In the genomic region with DNA sequence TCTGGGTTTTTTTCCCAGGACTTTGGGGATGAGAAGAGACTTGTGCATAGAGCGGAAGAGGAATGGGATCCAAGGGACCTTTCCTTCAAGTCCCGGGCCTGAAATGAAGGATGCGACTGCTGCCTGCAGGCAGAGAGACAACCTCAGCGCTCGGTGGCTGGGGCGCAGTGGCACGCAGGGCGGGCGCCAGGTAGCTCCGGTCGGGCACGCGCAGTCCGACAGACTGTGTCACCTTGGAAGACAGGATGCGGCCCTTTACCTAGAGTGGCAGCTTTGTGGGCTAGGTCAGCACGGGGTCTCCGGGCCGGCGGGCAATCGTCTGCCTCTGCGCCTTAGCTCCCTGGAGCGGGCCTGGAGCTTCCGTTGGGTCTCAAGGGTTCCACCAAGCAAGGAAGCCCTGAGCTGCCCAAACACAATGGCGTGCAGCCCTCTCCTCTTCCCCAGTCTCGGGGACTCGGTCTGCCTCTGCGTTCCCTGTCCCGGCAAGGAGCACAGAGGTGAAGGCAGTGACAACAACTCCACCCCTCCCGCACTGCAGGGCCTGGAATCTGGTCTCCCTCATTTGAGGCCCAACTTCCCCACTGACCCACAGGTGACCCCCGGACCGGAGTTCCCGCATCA, we compare ENCODE assay signal across 2 cellular contexts.
TF ChIP-seq lines count a peak whose summit lies in the region.

No MANE protein-coding gene starts in this region.

TF ChIP-seq in SK-N-SH, 30 proteins besides CTCF, POLR2A, EP300 and RAD21:
- TF ChIP-seq TEAD4 (IDR thresholded peaks at IDR 0.05; ENCODE audit: borderline replicate concordance, insufficient read depth) = no peak
- TF ChIP-seq FOSL2 (IDR thresholded peaks at IDR 0.05; ENCODE audit: borderline replicate concordance, low read depth) = no peak
- TF ChIP-seq YY1 (IDR thresholded peaks at IDR 0.05; ENCODE audit: low read depth) = no peak
- TF ChIP-seq, protein P1, sequence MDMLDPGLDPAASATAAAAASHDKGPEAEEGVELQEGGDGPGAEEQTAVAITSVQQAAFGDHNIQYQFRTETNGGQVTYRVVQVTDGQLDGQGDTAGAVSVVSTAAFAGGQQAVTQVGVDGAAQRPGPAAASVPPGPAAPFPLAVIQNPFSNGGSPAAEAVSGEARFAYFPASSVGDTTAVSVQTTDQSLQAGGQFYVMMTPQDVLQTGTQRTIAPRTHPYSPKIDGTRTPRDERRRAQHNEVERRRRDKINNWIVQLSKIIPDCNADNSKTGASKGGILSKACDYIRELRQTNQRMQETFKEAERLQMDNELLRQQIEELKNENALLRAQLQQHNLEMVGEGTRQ (IDR thresholded peaks at IDR 0.05; ENCODE audit: borderline replicate concordance, low read depth, low read length) = no peak
- TF ChIP-seq, protein P2, sequence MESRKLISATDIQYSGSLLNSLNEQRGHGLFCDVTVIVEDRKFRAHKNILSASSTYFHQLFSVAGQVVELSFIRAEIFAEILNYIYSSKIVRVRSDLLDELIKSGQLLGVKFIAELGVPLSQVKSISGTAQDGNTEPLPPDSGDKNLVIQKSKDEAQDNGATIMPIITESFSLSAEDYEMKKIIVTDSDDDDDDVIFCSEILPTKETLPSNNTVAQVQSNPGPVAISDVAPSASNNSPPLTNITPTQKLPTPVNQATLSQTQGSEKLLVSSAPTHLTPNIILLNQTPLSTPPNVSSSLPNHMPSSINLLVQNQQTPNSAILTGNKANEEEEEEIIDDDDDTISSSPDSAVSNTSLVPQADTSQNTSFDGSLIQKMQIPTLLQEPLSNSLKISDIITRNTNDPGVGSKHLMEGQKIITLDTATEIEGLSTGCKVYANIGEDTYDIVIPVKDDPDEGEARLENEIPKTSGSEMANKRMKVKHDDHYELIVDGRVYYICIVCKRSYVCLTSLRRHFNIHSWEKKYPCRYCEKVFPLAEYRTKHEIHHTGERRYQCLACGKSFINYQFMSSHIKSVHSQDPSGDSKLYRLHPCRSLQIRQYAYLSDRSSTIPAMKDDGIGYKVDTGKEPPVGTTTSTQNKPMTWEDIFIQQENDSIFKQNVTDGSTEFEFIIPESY (IDR thresholded peaks at IDR 0.05; ENCODE audit: borderline replicate concordance, low read depth) = no peak
- TF ChIP-seq GATA2 (CRISPR knock-in tag; IDR thresholded peaks at IDR 0.05) = no peak
- no peak for TF ChIP-seq EZH2phosphoT487 (IDR thresholded peaks at IDR 0.05; ENCODE audit: borderline replicate concordance, low read depth)
- TF ChIP-seq SIN3A (IDR thresholded peaks at IDR 0.05; ENCODE audit: borderline replicate concordance, low read depth, low read length) = no peak
- TF ChIP-seq TAF1 (IDR thresholded peaks at IDR 0.05; ENCODE audit: borderline replicate concordance, low read depth, low read length) = no peak
- TF ChIP-seq, protein P3, sequence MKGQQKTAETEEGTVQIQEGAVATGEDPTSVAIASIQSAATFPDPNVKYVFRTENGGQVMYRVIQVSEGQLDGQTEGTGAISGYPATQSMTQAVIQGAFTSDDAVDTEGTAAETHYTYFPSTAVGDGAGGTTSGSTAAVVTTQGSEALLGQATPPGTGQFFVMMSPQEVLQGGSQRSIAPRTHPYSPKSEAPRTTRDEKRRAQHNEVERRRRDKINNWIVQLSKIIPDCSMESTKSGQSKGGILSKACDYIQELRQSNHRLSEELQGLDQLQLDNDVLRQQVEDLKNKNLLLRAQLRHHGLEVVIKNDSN (IDR thresholded peaks at IDR 0.05; ENCODE audit: borderline replicate concordance, low read depth) = no peak
- no peak for TF ChIP-seq FOXJ3 (CRISPR knock-in tag; IDR thresholded peaks at IDR 0.05)
- TF ChIP-seq ELF1 (IDR thresholded peaks at IDR 0.05) = no peak
- TF ChIP-seq, protein P4, sequence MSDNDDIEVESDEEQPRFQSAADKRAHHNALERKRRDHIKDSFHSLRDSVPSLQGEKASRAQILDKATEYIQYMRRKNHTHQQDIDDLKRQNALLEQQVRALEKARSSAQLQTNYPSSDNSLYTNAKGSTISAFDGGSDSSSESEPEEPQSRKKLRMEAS (IDR thresholded peaks at IDR 0.05; ENCODE audit: low read depth) = no peak
- TF ChIP-seq POLR2AphosphoS5 (IDR thresholded peaks at IDR 0.05; ENCODE audit: low read depth, low read length) = no peak
- TF ChIP-seq, protein P5, sequence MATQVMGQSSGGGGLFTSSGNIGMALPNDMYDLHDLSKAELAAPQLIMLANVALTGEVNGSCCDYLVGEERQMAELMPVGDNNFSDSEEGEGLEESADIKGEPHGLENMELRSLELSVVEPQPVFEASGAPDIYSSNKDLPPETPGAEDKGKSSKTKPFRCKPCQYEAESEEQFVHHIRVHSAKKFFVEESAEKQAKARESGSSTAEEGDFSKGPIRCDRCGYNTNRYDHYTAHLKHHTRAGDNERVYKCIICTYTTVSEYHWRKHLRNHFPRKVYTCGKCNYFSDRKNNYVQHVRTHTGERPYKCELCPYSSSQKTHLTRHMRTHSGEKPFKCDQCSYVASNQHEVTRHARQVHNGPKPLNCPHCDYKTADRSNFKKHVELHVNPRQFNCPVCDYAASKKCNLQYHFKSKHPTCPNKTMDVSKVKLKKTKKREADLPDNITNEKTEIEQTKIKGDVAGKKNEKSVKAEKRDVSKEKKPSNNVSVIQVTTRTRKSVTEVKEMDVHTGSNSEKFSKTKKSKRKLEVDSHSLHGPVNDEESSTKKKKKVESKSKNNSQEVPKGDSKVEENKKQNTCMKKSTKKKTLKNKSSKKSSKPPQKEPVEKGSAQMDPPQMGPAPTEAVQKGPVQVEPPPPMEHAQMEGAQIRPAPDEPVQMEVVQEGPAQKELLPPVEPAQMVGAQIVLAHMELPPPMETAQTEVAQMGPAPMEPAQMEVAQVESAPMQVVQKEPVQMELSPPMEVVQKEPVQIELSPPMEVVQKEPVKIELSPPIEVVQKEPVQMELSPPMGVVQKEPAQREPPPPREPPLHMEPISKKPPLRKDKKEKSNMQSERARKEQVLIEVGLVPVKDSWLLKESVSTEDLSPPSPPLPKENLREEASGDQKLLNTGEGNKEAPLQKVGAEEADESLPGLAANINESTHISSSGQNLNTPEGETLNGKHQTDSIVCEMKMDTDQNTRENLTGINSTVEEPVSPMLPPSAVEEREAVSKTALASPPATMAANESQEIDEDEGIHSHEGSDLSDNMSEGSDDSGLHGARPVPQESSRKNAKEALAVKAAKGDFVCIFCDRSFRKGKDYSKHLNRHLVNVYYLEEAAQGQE (IDR thresholded peaks at IDR 0.05; ENCODE audit: low read depth, low read length) = no peak
- TF ChIP-seq, protein P6, sequence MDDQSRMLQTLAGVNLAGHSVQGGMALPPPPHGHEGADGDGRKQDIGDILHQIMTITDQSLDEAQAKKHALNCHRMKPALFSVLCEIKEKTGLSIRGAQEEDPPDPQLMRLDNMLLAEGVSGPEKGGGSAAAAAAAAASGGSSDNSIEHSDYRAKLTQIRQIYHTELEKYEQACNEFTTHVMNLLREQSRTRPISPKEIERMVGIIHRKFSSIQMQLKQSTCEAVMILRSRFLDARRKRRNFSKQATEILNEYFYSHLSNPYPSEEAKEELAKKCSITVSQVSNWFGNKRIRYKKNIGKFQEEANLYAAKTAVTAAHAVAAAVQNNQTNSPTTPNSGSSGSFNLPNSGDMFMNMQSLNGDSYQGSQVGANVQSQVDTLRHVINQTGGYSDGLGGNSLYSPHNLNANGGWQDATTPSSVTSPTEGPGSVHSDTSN (IDR thresholded peaks at IDR 0.05) = no peak
- no peak for TF ChIP-seq FOXM1 (IDR thresholded peaks at IDR 0.05; ENCODE audit: low read depth)
- TF ChIP-seq CHD2 (IDR thresholded peaks at IDR 0.05; ENCODE audit: low read length, partially characterized antibody) = no peak
- TF ChIP-seq RFX5 (IDR thresholded peaks at IDR 0.05; ENCODE audit: low read length) = no peak

TF ChIP-seq in SK-N-SH treated with all-trans-retinoic acid at 6 μM for 48 hours, 23 proteins besides CTCF, POLR2A, EP300 and RAD21 (continued from another document):
- TF ChIP-seq ZNF565 (CRISPR knock-in tag; conservative IDR thresholded peaks at IDR 0.05; ENCODE audit: low read depth) (no peak), TCF4 (CRISPR knock-in tag; IDR thresholded peaks at IDR 0.05; ENCODE audit: borderline replicate concordance) (no peak), SNAI2 (CRISPR knock-in tag; IDR thresholded peaks at IDR 0.05) (no peak), ZFP30 (CRISPR knock-in tag; IDR thresholded peaks at IDR 0.05) (no peak), ZFP3 (CRISPR knock-in tag; IDR thresholded peaks at IDR 0.05) (no peak), GLIS3 (CRISPR knock-in tag; IDR thresholded peaks at IDR 0.05) (no peak), PPARA (CRISPR knock-in tag; IDR thresholded peaks at IDR 0.05; ENCODE audit: borderline replicate concordance) (no peak), ISL1 (CRISPR knock-in tag; IDR thresholded peaks at IDR 0.05) (no peak), OSR1 (CRISPR knock-in tag; IDR thresholded peaks at IDR 0.05) (no peak), TOX (CRISPR knock-in tag; IDR thresholded peaks at IDR 0.05; ENCODE audit: borderline replicate concordance) (no peak), ZNF8 (CRISPR knock-in tag; IDR thresholded peaks at IDR 0.05) (no peak), BACH2 (CRISPR knock-in tag; IDR thresholded peaks at IDR 0.05; ENCODE audit: borderline replicate concordance) (no peak), ESRRG (CRISPR knock-in tag; IDR thresholded peaks at IDR 0.05) (no peak), ZC3H10 (CRISPR knock-in tag; IDR thresholded peaks at IDR 0.05) (no peak), ARNTL (CRISPR knock-in tag; IDR thresholded peaks at IDR 0.05; ENCODE audit: borderline replicate concordance, low read depth) (no peak), ZNF70 (CRISPR knock-in tag; IDR thresholded peaks at IDR 0.05) (no peak)
- TF ChIP-seq, protein P7, sequence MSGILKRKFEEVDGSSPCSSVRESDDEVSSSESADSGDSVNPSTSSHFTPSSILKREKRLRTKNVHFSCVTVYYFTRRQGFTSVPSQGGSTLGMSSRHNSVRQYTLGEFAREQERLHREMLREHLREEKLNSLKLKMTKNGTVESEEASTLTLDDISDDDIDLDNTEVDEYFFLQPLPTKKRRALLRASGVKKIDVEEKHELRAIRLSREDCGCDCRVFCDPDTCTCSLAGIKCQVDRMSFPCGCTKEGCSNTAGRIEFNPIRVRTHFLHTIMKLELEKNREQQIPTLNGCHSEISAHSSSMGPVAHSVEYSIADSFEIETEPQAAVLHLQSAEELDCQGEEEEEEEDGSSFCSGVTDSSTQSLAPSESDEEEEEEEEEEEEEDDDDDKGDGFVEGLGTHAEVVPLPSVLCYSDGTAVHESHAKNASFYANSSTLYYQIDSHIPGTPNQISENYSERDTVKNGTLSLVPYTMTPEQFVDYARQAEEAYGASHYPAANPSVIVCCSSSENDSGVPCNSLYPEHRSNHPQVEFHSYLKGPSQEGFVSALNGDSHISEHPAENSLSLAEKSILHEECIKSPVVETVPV (CRISPR knock-in tag; IDR thresholded peaks at IDR 0.05) = no peak
- TF ChIP-seq, protein P8, sequence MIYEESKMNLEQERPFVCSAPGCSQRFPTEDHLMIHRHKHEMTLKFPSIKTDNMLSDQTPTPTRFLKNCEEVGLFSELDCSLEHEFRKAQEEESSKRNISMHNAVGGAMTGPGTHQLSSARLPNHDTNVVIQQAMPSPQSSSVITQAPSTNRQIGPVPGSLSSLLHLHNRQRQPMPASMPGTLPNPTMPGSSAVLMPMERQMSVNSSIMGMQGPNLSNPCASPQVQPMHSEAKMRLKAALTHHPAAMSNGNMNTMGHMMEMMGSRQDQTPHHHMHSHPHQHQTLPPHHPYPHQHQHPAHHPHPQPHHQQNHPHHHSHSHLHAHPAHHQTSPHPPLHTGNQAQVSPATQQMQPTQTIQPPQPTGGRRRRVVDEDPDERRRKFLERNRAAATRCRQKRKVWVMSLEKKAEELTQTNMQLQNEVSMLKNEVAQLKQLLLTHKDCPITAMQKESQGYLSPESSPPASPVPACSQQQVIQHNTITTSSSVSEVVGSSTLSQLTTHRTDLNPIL (CRISPR knock-in tag; IDR thresholded peaks at IDR 0.05; ENCODE audit: low read depth) = no peak
- TF ChIP-seq, protein P9, sequence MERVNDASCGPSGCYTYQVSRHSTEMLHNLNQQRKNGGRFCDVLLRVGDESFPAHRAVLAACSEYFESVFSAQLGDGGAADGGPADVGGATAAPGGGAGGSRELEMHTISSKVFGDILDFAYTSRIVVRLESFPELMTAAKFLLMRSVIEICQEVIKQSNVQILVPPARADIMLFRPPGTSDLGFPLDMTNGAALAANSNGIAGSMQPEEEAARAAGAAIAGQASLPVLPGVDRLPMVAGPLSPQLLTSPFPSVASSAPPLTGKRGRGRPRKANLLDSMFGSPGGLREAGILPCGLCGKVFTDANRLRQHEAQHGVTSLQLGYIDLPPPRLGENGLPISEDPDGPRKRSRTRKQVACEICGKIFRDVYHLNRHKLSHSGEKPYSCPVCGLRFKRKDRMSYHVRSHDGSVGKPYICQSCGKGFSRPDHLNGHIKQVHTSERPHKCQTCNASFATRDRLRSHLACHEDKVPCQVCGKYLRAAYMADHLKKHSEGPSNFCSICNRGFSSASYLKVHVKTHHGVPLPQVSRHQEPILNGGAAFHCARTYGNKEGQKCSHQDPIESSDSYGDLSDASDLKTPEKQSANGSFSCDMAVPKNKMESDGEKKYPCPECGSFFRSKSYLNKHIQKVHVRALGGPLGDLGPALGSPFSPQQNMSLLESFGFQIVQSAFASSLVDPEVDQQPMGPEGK (CRISPR knock-in tag; IDR thresholded peaks at IDR 0.05; ENCODE audit: borderline replicate concordance) = no peak
TF ChIP-seq in SK-N-SH treated with all-trans-retinoic acid at 6 μM for 48 hours: peak in this region for 0.
